In the genomic region with DNA sequence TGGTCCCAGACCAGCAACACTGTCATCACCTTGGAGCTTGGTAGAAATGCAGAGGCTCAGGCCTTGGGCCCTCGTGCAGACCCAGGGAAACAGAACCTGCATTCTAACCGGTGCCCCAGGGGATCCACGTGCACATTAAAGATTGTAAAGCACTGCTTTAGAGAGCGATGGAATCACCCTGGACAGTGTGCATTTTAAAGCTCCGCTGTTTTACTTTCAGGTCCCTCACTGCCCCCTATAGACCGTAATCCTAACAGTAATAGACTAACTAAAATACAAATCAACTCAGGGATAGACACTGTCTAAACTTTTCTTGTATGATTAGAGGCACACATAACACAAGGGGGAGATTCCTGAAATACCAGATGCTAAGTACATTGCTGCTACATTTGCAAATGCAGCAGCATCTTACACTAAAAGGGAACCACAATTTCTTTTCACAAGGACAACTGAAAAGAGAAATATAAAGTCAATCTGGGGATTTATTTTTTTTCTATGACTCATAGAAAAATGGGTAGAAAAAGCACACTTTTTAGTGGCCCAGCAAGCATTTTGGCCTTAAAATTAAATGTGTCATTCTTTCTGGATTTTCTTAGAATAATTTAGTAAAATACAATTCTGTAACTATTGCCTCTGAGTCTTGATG, we compare ENCODE assay signal across 9 cellular contexts. TPM values are rescaled to one million over a fixed set of nuclear protein-coding genes. Genes with fewer than 3 reads are reported as not detected.
DNase-seq lines count a peak whose midpoint lies in the region; ATAC-seq and TF ChIP-seq lines count a peak whose summit lies in the region.
"Had no signal": no experiment of that assay in that cellular context is flagged by ENCODE, and none has a peak within 500 bp of the region (broad histone marks: within the 10 kb centered on the region; RNA-seq: fewer than 3 reads in every experiment).

No MANE protein-coding gene starts in this region.

- no peak overlapping the region for H3K4me3 ChIP-seq in OCI-LY1 (ENCODE audit: low read depth, low read length, poor library complexity, severe bottlenecking)
- no peak overlapping the region for H3K4me3 ChIP-seq in smooth muscle cell

- H3K27ac ChIP-seq in OCI-LY1 (ENCODE audit: low read depth, low read length, poor library complexity, severe bottlenecking) (no peak overlapping the region), smooth muscle cell (ENCODE audit: low read depth) (no peak overlapping the region)

- no peak overlapping the region for H3K4me3 Mint-ChIP-seq in activated CD8-positive, alpha-beta T cell treated with anti-CD3 and anti-CD28 coated beads for 36 hours
- H3K4me3 Mint-ChIP-seq in activated CD8-positive, alpha-beta T cell treated with anti-CD3 and anti-CD28 coated beads, Interleukin-2, amount 10 ng/mL, durations not matched to agents 7 days and 5 days: no peak overlapping the region
- H3K4me3 Mint-ChIP-seq: activated naive CD4-positive, alpha-beta T cell treated with anti-CD3 and anti-CD28 coated beads, Interleukin-2, amount 50 U/mL, for 24 hours had no signal

- DNase-seq in activated CD8-positive, alpha-beta T cell treated with anti-CD3 and anti-CD28 coated beads for 36 hours: no peak
- DNase-seq in activated CD8-positive, alpha-beta T cell treated with anti-CD3 and anti-CD28 coated beads, Interleukin-2, amount 10 ng/mL, durations not matched to agents 7 days and 5 days: no peak
- DNase-seq in fibroblast of peridontal ligament (ENCODE audit: extremely low read depth) (peak; percentile 71), smooth muscle cell (lab: John Stamatoyannopoulos, UW; ENCODE audit: unreplicated experiment) (no peak), KG1 (lab: John Stamatoyannopoulos, UW) (no peak), COLO668 (lab: John Stamatoyannopoulos, UW; ENCODE audit: unreplicated experiment) (no peak)

- H3K36me3 Mint-ChIP-seq in activated CD8-positive, alpha-beta T cell treated with anti-CD3 and anti-CD28 coated beads for 36 hours (ENCODE audit: low read depth): no peaks in the 10 kb centered on the region
- H3K36me3 Mint-ChIP-seq in activated CD8-positive, alpha-beta T cell treated with anti-CD3 and anti-CD28 coated beads, Interleukin-2, amount 10 ng/mL, durations not matched to agents 7 days and 5 days (ENCODE audit: low read depth): no peaks in the 10 kb centered on the region
- H3K36me3 Mint-ChIP-seq: activated naive CD4-positive, alpha-beta T cell treated with anti-CD3 and anti-CD28 coated beads, Interleukin-2, amount 50 U/mL, for 24 hours had no signal

- TF ChIP-seq CTCF in activated CD8-positive, alpha-beta T cell treated with anti-CD3 and anti-CD28 coated beads for 36 hours (IDR thresholded peaks at IDR 0.05): peak; percentile 51
- peak; percentile 45; the same call in 1 of the 2 replicates for TF ChIP-seq CTCF in OCI-LY1 (IDR thresholded peaks at IDR 0.05; ENCODE audit: low read length)
- TF ChIP-seq CTCF in smooth muscle cell (IDR thresholded peaks at IDR 0.05; ENCODE audit: borderline replicate concordance, insufficient read depth, poor library complexity, severe bottlenecking): peak; percentile 54

- no peaks in the 10 kb centered on the region for H3K4me1 Mint-ChIP-seq in activated CD8-positive, alpha-beta T cell treated with anti-CD3 and anti-CD28 coated beads for 36 hours (ENCODE audit: low read depth)
- no peaks in the 10 kb centered on the region for H3K4me1 Mint-ChIP-seq in activated CD8-positive, alpha-beta T cell treated with anti-CD3 and anti-CD28 coated beads, Interleukin-2, amount 10 ng/mL, durations not matched to agents 7 days and 5 days (ENCODE audit: low read depth)

- no peaks in the 10 kb centered on the region for H3F3A ChIP-seq in OCI-LY1 (ENCODE audit: insufficient read depth, low read length)
- H3F3A ChIP-seq in smooth muscle cell (ENCODE audit: low read depth): no peaks in the 10 kb centered on the region

- H4K20me1 ChIP-seq in OCI-LY1 (ENCODE audit: insufficient read depth, low read length) (no peaks in the 10 kb centered on the region), smooth muscle cell (ENCODE audit: low read depth) (no peaks in the 10 kb centered on the region)

- H3K27ac Mint-ChIP-seq in activated CD8-positive, alpha-beta T cell treated with anti-CD3 and anti-CD28 coated beads for 36 hours: no peak overlapping the region
- no peak overlapping the region for H3K27ac Mint-ChIP-seq in activated CD8-positive, alpha-beta T cell treated with anti-CD3 and anti-CD28 coated beads, Interleukin-2, amount 10 ng/mL, durations not matched to agents 7 days and 5 days
- H3K27ac Mint-ChIP-seq: activated naive CD4-positive, alpha-beta T cell treated with anti-CD3 and anti-CD28 coated beads, Interleukin-2, amount 50 U/mL, for 24 hours had no signal

- POLR2A ChIA-PET in activated CD8-positive, alpha-beta T cell treated with anti-CD3 and anti-CD28 coated beads for 36 hours (lab: Charles Lee): no interaction called here
- POLR2A ChIA-PET in activated CD8-positive, alpha-beta T cell treated with anti-CD3 and anti-CD28 coated beads, Interleukin-2, amount 10 ng/mL, durations not matched to agents 7 days and 5 days (lab: Charles Lee): no interaction called here

- H3K36me3 ChIP-seq in OCI-LY1 (ENCODE audit: insufficient read depth, low read length): no peaks in the 10 kb centered on the region
- H3K36me3 ChIP-seq in smooth muscle cell (ENCODE audit: low read depth): no peaks in the 10 kb centered on the region

- no peaks in the 10 kb centered on the region for H3K4me1 ChIP-seq in OCI-LY1 (ENCODE audit: insufficient read depth, low read length, severe bottlenecking)
- no peaks in the 10 kb centered on the region for H3K4me1 ChIP-seq in smooth muscle cell (ENCODE audit: low read depth)

- peaks cover 16% of the 10 kb centered on the region for H3K27me3 Mint-ChIP-seq in activated CD8-positive, alpha-beta T cell treated with anti-CD3 and anti-CD28 coated beads for 36 hours
- peaks cover 10% of the 10 kb centered on the region for H3K27me3 Mint-ChIP-seq in activated CD8-positive, alpha-beta T cell treated with anti-CD3 and anti-CD28 coated beads, Interleukin-2, amount 10 ng/mL, durations not matched to agents 7 days and 5 days (ENCODE audit: low read depth)

- H3K4me2 ChIP-seq in OCI-LY1 (ENCODE audit: low read length): no peak overlapping the region
- no peak overlapping the region for H3K4me2 ChIP-seq in smooth muscle cell

- WGBS in smooth muscle cell (ENCODE audit: low lambda C conversion rate): 23% methylated on average over 6 of the region's 6 CpGs

- H3K9me3 Mint-ChIP-seq in activated CD8-positive, alpha-beta T cell treated with anti-CD3 and anti-CD28 coated beads for 36 hours: no peaks in the 10 kb centered on the region
- no peaks in the 10 kb centered on the region for H3K9me3 Mint-ChIP-seq in activated CD8-positive, alpha-beta T cell treated with anti-CD3 and anti-CD28 coated beads, Interleukin-2, amount 10 ng/mL, durations not matched to agents 7 days and 5 days (ENCODE audit: insufficient read depth)
- H3K9me3 Mint-ChIP-seq: activated naive CD4-positive, alpha-beta T cell treated with anti-CD3 and anti-CD28 coated beads, Interleukin-2, amount 50 U/mL, for 24 hours had no signal

- no peaks in the 10 kb centered on the region for H3K9me3 ChIP-seq in OCI-LY1 (ENCODE audit: low read length)
- H3K9me3 ChIP-seq in smooth muscle cell (replicated peaks; ENCODE audit: low read depth): no peaks in the 10 kb centered on the region

- intact Hi-C loops in activated CD8-positive, alpha-beta T cell treated with anti-CD3 and anti-CD28 coated beads for 36 hours (cut with micrococcal nuclease): loop anchor here (1.0 kb wide), 1 partner anchor 188 kb away; no protein-coding TSS in a partner anchor

- H3K79me2 ChIP-seq in OCI-LY1 (ENCODE audit: insufficient read depth, low read length): no peaks in the 10 kb centered on the region
- no peaks in the 10 kb centered on the region for H3K79me2 ChIP-seq in smooth muscle cell (ENCODE audit: low read depth)

- no peak overlapping the region for H3K9ac ChIP-seq in OCI-LY1 (ENCODE audit: low read length)
- H3K9ac ChIP-seq in smooth muscle cell (ENCODE audit: low read depth): no peak overlapping the region

- ATAC-seq in activated CD8-positive, alpha-beta T cell treated with anti-CD3 and anti-CD28 coated beads for 36 hours: peak; percentile 39
- ATAC-seq in activated CD8-positive, alpha-beta T cell treated with anti-CD3 and anti-CD28 coated beads, Interleukin-2, amount 10 ng/mL, durations not matched to agents 7 days and 5 days: no peak
- ATAC-seq in HG02798 (IDR thresholded peaks at IDR 0.05; ENCODE audit: poor library complexity, unreplicated experiment): no peak

- no peaks in the 10 kb centered on the region for H3K9me2 ChIP-seq in OCI-LY1 (ENCODE audit: low read depth, low read length)

- CTCF ChIA-PET in activated CD8-positive, alpha-beta T cell treated with anti-CD3 and anti-CD28 coated beads for 36 hours (lab: Charles Lee): interaction anchor here (0.7 to 7.1 kb wide), 8 partner anchors 9 to 191 kb away, joined by 3 to 64 read pairs (median 5); partner anchors contain the start of gene SH3GL3
- CTCF ChIA-PET in activated CD8-positive, alpha-beta T cell treated with anti-CD3 and anti-CD28 coated beads, Interleukin-2, amount 10 ng/mL, durations not matched to agents 7 days and 5 days (lab: Charles Lee): interaction anchor here (0.8 to 3.5 kb wide), 7 partner anchors 11 to 427 kb away, joined by 3 to 21 read pairs (median 5); partner anchors contain the start of gene SH3GL3

- H2AFZ ChIP-seq in OCI-LY1 (ENCODE audit: low read length) (no peak overlapping the region), smooth muscle cell (ENCODE audit: low read depth) (no peak overlapping the region)

- H3K27me3 ChIP-seq in OCI-LY1 (ENCODE audit: insufficient read depth, low read length) (no peaks in the 10 kb centered on the region), smooth muscle cell (ENCODE audit: low read depth) (no peaks in the 10 kb centered on the region)

RNA-seq across cellular contexts. Expression of gene SH3GL3, which starts 10.5 kb away (rescaled TPM):
- not detected for total RNA-seq in activated CD8-positive, alpha-beta T cell treated with anti-CD3 and anti-CD28 coated beads for 36 hours
- total RNA-seq in activated CD8-positive, alpha-beta T cell treated with anti-CD3 and anti-CD28 coated beads, Interleukin-2, amount 10 ng/mL, durations not matched to agents 7 days and 5 days: not detected
- total RNA-seq in smooth muscle cell: 2.2 and 2.7 TPM in 2 replicates
- 0.50 and 1.5 TPM in 2 replicates for polyA plus RNA-seq in smooth muscle cell
